ENCODE assay signal across 26 cellular contexts in the genomic region with DNA sequence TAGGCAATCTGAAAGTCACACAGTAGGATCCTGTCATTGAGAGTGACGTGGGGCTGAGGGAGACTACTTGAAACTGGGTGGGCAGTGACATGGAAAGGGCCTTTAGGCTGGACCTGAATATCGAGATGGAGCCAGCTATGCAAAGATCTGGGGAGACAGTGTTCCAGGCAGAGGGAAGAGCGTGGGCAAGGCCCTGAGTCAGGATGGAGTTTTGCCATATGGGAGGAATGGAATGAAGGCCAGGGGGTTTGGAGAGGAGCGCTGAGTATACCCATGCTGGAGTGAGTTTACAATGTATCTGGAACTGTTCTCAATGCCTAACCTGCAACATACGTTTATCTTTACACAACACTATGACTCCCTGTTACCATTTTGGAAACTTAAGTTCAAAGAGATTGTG. TPM values are rescaled to one million over a fixed set of nuclear protein-coding genes. Genes with fewer than 3 reads are reported as not detected.
DNase-seq lines count a peak whose midpoint lies in the region; ATAC-seq, FAIRE-seq and TF ChIP-seq lines count a peak whose summit lies in the region.
"Had no signal": no experiment of that assay in that cellular context is flagged by ENCODE, and none has a peak within 500 bp of the region (broad histone marks: within the 10 kb centered on the region; RNA-seq: fewer than 3 reads in every experiment).

No MANE protein-coding gene starts in this region.

- peak overlapping the region; percentile 69 for H3K27ac ChIP-seq in ACC112 (ENCODE audit: low read depth, low read length)
- no peak overlapping the region for H3K27ac ChIP-seq in neural progenitor cell
- H3K27ac ChIP-seq: esophagus muscularis mucosa, transverse colon had no signal

- no peaks in the 10 kb centered on the region for H3K9me3 Mint-ChIP-seq in HFFc6
- peaks cover 0 to 7% (median 0%) of the 10 kb centered on the region in 5 experiments for H3K9me3 Mint-ChIP-seq in brain
- peaks cover 3% of the 10 kb centered on the region for H3K9me3 Mint-ChIP-seq in neural progenitor cell
- no peaks in the 10 kb centered on the region for H3K9me3 Mint-ChIP-seq in T-cell
- H3K9me3 Mint-ChIP-seq: activated CD4-positive, alpha-beta T cell treated with anti-CD3 and anti-CD28 coated beads, Interleukin-2, amount 10 ng/mL, durations not matched to agents 7 days and 5 days; CD14-positive monocyte; immature natural killer cell had no signal

- no peak for FAIRE-seq in GM12891 (lab: Jason Lieb, UNC)
- FAIRE-seq: D721Med, GM12878, HepG2 had no signal

- H3K36me3 Mint-ChIP-seq in HFFc6 (ENCODE audit: low read depth) (peaks cover 53% of the 10 kb centered on the region), brain (peaks cover 4% of the 10 kb centered on the region), neural progenitor cell (no peaks in the 10 kb centered on the region), T-cell (peaks cover 61% of the 10 kb centered on the region)

- H3K4me1 Mint-ChIP-seq in HFFc6 (ENCODE audit: low read depth) (peaks cover 74% of the 10 kb centered on the region), brain (peaks cover 24% of the 10 kb centered on the region), neural progenitor cell (peaks cover 30% of the 10 kb centered on the region), T-cell (peaks cover 7 to 15% (median 7%) of the 10 kb centered on the region in 3 donors)

- CTCF ChIA-PET in T-cell (lab: Charles Lee): no interaction called here

- H3K9me3 ChIP-seq in neural progenitor cell (ENCODE audit: low read depth): no peaks in the 10 kb centered on the region
- H3K9me3 ChIP-seq: esophagus muscularis mucosa, transverse colon had no signal

- TF ChIP-seq CTCF in HFFc6 (IDR thresholded peaks at IDR 0.05): no peak
- no peak for TF ChIP-seq CTCF in brain (conservative IDR thresholded peaks at IDR 0.05)
- TF ChIP-seq CTCF in neural progenitor cell (IDR thresholded peaks at IDR 0.05): no peak

- DNase-seq in HFFc6: no peak
- DNase-seq in neural progenitor cell (ENCODE audit: low spot score): no peak
- DNase-seq in T-cell: no peak
- DNase-seq in GM12891 (ENCODE audit: insufficient read length, low spot score): no peak
- no peak for DNase-seq in NOMO-1 (lab: John Stamatoyannopoulos, UW; ENCODE audit: unreplicated experiment in 2 of 2)
- DNase-seq: activated CD4-positive, alpha-beta T cell treated with anti-CD3 and anti-CD28 coated beads, Interleukin-2, amount 10 ng/mL, durations not matched to agents 7 days and 5 days; activated naive CD4-positive, alpha-beta T cell treated with Interleukin-2 at 50 U/mL for 16 hours; activated T-cell treated with anti-CD3 and anti-CD28 coated beads, Interleukin-2, amount 50 U/mL, for 48 hours; cortex of kidney; GOT3; immature natural killer cell; NCI-H1694; NCI-H2171; NCI-H510A; SHP77; T-helper 9 cell; transverse colon had no signal

- H3K4me1 ChIP-seq in ACC112 (ENCODE audit: control insufficient read depth, insufficient read depth, low read length, unreplicated experiment): peaks cover 27% of the 10 kb centered on the region
- peaks cover 16% of the 10 kb centered on the region for H3K4me1 ChIP-seq in neural progenitor cell
- H3K4me1 ChIP-seq: transverse colon had no signal

- H3K36me3 ChIP-seq in ACC112 (ENCODE audit: insufficient read depth, low read length): no peaks in the 10 kb centered on the region
- H3K36me3 ChIP-seq in neural progenitor cell: no peaks in the 10 kb centered on the region
- H3K36me3 ChIP-seq: esophagus muscularis mucosa, transverse colon had no signal

- peaks cover 14% of the 10 kb centered on the region for H3K79me2 ChIP-seq in ACC112 (ENCODE audit: control insufficient read depth, insufficient read depth, low read length, unreplicated experiment)
- H3K79me2 ChIP-seq in neural progenitor cell (ENCODE audit: low read depth): no peaks in the 10 kb centered on the region

- H4K20me1 ChIP-seq in neural progenitor cell (ENCODE audit: low read depth): no peaks in the 10 kb centered on the region

- no peak overlapping the region for H3K4me2 ChIP-seq in neural progenitor cell

- H3K27me3 ChIP-seq in ACC112 (ENCODE audit: insufficient read depth, low read length) (no peaks in the 10 kb centered on the region), neural progenitor cell (no peaks in the 10 kb centered on the region)
- H3K27me3 ChIP-seq: transverse colon had no signal

- peaks cover 1% of the 10 kb centered on the region; the same call in 1 of the 2 replicates for H3K27me3 Mint-ChIP-seq in HFFc6 (ENCODE audit: insufficient read depth)
- no peaks in the 10 kb centered on the region for H3K27me3 Mint-ChIP-seq in brain
- H3K27me3 Mint-ChIP-seq in neural progenitor cell (ENCODE audit: insufficient read depth, low read depth): peaks cover 7% of the 10 kb centered on the region
- H3K27me3 Mint-ChIP-seq in T-cell: no peaks in the 10 kb centered on the region
- H3K27me3 Mint-ChIP-seq: activated CD4-positive, alpha-beta T cell treated with anti-CD3 and anti-CD28 coated beads, Interleukin-2, amount 10 ng/mL, durations not matched to agents 7 days and 5 days had no signal

- POLR2A ChIA-PET in T-cell (lab: Charles Lee): no interaction called here

- H3F3A ChIP-seq in neural progenitor cell (ENCODE audit: low read depth): peaks cover 13% of the 10 kb centered on the region

- H3K4me3 Mint-ChIP-seq in HFFc6: peak overlapping the region; percentile 71
- no peak overlapping the region for H3K4me3 Mint-ChIP-seq in brain
- H3K4me3 Mint-ChIP-seq in neural progenitor cell: no peak overlapping the region
- H3K4me3 Mint-ChIP-seq in T-cell: no peak overlapping the region
- H3K4me3 Mint-ChIP-seq: activated CD4-positive, alpha-beta T cell treated with anti-CD3 and anti-CD28 coated beads, Interleukin-2, amount 10 ng/mL, durations not matched to agents 7 days and 5 days; CD14-positive monocyte; immature natural killer cell had no signal

- H3K27ac Mint-ChIP-seq in HFFc6 (peak overlapping the region; percentile 97), brain (peak overlapping the region in 3 of 5 experiments; percentile 89 to 93 (median 93)), neural progenitor cell (peak overlapping the region; percentile 3), T-cell (no peak overlapping the region)
- H3K27ac Mint-ChIP-seq: activated CD4-positive, alpha-beta T cell treated with anti-CD3 and anti-CD28 coated beads, Interleukin-2, amount 10 ng/mL, durations not matched to agents 7 days and 5 days had no signal

- H2AFZ ChIP-seq in ACC112 (ENCODE audit: low read length, unreplicated experiment) (no peak overlapping the region), neural progenitor cell (replicated peaks) (no peak overlapping the region)

- H3K9ac ChIP-seq in neural progenitor cell: no peak overlapping the region

- ATAC-seq in T-cell (replicated peaks in 1 of 4): no peak
- ATAC-seq: GM12878, HepG2 had no signal

- no peak for TF ChIP-seq POLR2A in GM12891 (IDR thresholded peaks at IDR 0.05; ENCODE audit: low read depth, low read length)

- H3K4me3 ChIP-seq in ACC112 (ENCODE audit: low read depth, low read length): no peak overlapping the region
- H3K4me3 ChIP-seq in neural progenitor cell: no peak overlapping the region
- H3K4me3 ChIP-seq: esophagus muscularis mucosa, GM12878, transverse colon had no signal

TF ChIP-seq in GM12891, 5 proteins besides CTCF, POLR2A, EP300 and RAD21:
- TF ChIP-seq POU2F2 (IDR thresholded peaks at IDR 0.05; ENCODE audit: low read depth, low read length) (no peak), TAF1 (IDR thresholded peaks at IDR 0.05; ENCODE audit: low read depth, low read length) (no peak), PAX5 (IDR thresholded peaks at IDR 0.05; ENCODE audit: insufficient read depth, low read length, severe bottlenecking) (no peak), SPI1 (IDR thresholded peaks at IDR 0.05; ENCODE audit: low read depth, low read length) (no peak), POLR2AphosphoS5 (IDR thresholded peaks at IDR 0.05; ENCODE audit: low read depth, low read length) (no peak)

RNA-seq across cellular contexts. Expression of gene INSYN2B, which starts 33.6 kb away (rescaled TPM):
- 10 to 100 TPM; 13.7 to 17.4 (median 16.0) TPM for total RNA-seq in HFFc6 (2021; fragmentation: NEBNext Ultra II Directional; extraction: Animal tissue kit (Norgen Biotek cat#: 25700))
- polyA plus RNA-seq in brain (ENCODE audit: insufficient read depth, low read depth, low replicate concordance): 1.0 TPM
- total RNA-seq in neural progenitor cell (ENCODE audit: low replicate concordance) (0.06 and 0.26 TPM in 2 replicates), T-cell (not detected)
- polyA plus RNA-seq in GM12891 (2012; ENCODE audit: low read depth, missing spikeins): 0.06 TPM
- total RNA-seq: activated CD4-positive, alpha-beta T cell treated with anti-CD3 and anti-CD28 coated beads, Interleukin-2, amount 10 ng/mL, durations not matched to agents 7 days and 5 days; cardiac septum; esophagus muscularis mucosa; GM12878; HepG2; skeletal muscle tissue; transverse colon had no signal
- polyA plus RNA-seq: HepG2 had no signal

Comparison
In these comparisons a context has a peak if more than half of its experiments do, and no peak if none do; other contexts are left out.
1. H3K27ac Mint-ChIP-seq: peak in HFFc6 (single experiment), brain (3 of 5) and neural progenitor cell (single experiment); none in T-cell (0 of 2).
2. RNA of gene INSYN2B, which starts 33.6 kb away (total RNA-seq): 13.7 to 17.4 TPM in HFFc6; 0.06 to 0.26 TPM in neural progenitor cell and not detected in T-cell; every median in the first group is over 10 times any median in the second.